In the genomic region with DNA sequence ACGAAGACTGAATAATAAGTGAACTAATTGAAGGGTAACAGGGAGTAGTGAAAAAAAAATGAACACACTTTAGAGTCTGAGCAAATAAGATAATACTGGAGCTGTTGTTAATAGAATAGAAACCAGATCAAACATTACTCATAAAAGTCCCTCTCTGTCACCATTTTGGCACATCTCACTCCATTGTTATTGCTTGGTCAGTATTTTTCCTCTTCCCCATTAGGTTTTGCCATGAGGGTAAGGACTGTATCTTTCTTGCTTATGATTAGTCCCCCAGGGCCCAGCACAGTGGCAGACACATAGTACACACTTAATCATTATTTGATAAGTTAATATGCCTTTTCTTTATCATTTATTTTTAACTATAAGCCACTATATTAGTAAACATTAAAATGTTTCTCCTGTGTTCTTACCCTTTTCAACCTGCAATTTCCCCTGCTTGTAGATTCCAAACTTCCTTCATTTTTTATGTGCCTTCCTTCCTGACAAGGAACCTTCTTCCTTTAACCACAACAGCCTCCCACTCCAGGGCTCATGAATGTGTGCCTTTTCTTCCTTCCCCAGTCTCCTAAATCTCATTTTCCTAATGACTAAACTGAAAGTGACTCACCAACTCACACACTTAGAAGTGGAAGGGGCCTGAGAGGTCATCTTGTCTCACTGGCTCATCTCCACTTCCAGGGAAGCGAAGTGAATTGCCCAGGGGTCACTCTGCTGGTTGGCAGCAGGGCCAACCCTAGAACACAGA, we compare ENCODE assay signal across 11 cellular contexts.
DNase-seq lines count a peak whose midpoint lies in the region; ATAC-seq and TF ChIP-seq lines count a peak whose summit lies in the region.
"Had no signal": no experiment of that assay in that cellular context is flagged by ENCODE, and none has a peak within 500 bp of the region (broad histone marks: within the 10 kb centered on the region; RNA-seq: fewer than 3 reads in every experiment).

No MANE protein-coding gene starts in this region.

- H3K4me1 Mint-ChIP-seq in WTC11: peaks cover 4% of the 10 kb centered on the region; the same call in 1 of the 2 replicates
- H3K4me1 Mint-ChIP-seq in activated CD8-positive, alpha-beta T cell treated with anti-CD3 and anti-CD28 coated beads, Interleukin-2, amount 10 ng/mL, durations not matched to agents 7 days and 5 days (ENCODE audit: low read depth): no peaks in the 10 kb centered on the region

- DNase-seq in right cardiac atrium (no peak), Right ventricle myocardium inferior (ENCODE audit: missing footprints) (no peak), WTC11 (ENCODE audit: low spot score) (no peak), foreskin keratinocyte (peak in 1 of 2 donors; percentile 59), upper lobe of right lung (no peak), ascending aorta (ENCODE audit: low spot score in 2 of 2) (no peak), retina (no peak)
- no peak for DNase-seq in activated CD8-positive, alpha-beta T cell treated with anti-CD3 and anti-CD28 coated beads, Interleukin-2, amount 10 ng/mL, durations not matched to agents 7 days and 5 days
- DNase-seq: CD8-positive, alpha-beta T cell; NCI-H2029; stimulated activated CD4-positive, alpha-beta T cell treated with anti-CD3 and anti-CD28 coated beads, Interleukin-4, amount 100 ng/mL, for 24 hours had no signal

- H3K36me3 ChIP-seq in upper lobe of right lung (no peaks in the 10 kb centered on the region), ascending aorta (no peaks in the 10 kb centered on the region)

- H3K9me3 ChIP-seq in right cardiac atrium (ENCODE audit: control insufficient read depth, low read length): no peaks in the 10 kb centered on the region
- no peaks in the 10 kb centered on the region for H3K9me3 ChIP-seq in upper lobe of right lung
- H3K9me3 ChIP-seq in ascending aorta: no peaks in the 10 kb centered on the region

- POLR2A ChIA-PET in WTC11 (lab: Charles Lee): no interaction called here
- POLR2A ChIA-PET in activated CD8-positive, alpha-beta T cell treated with anti-CD3 and anti-CD28 coated beads, Interleukin-2, amount 10 ng/mL, durations not matched to agents 7 days and 5 days (lab: Charles Lee): no interaction called here

- H3K4me1 ChIP-seq in right cardiac atrium (ENCODE audit: control insufficient read depth, insufficient read depth, low read length) (no peaks in the 10 kb centered on the region), foreskin keratinocyte (peaks cover 14% of the 10 kb centered on the region), upper lobe of right lung (peaks cover 7% of the 10 kb centered on the region), ascending aorta (no peaks in the 10 kb centered on the region)

- no peaks in the 10 kb centered on the region for H3K27me3 Mint-ChIP-seq in WTC11 (ENCODE audit: low read depth)
- H3K27me3 Mint-ChIP-seq in activated CD8-positive, alpha-beta T cell treated with anti-CD3 and anti-CD28 coated beads, Interleukin-2, amount 10 ng/mL, durations not matched to agents 7 days and 5 days (ENCODE audit: low read depth): no peaks in the 10 kb centered on the region

- peak overlapping the region; percentile 79 for H3K27ac Mint-ChIP-seq in WTC11
- no peak overlapping the region for H3K27ac Mint-ChIP-seq in activated CD8-positive, alpha-beta T cell treated with anti-CD3 and anti-CD28 coated beads, Interleukin-2, amount 10 ng/mL, durations not matched to agents 7 days and 5 days
- H3K27ac Mint-ChIP-seq: CD8-positive, alpha-beta T cell had no signal

- TF ChIP-seq CTCF in WTC11 (IDR thresholded peaks at IDR 0.05): no peak
- TF ChIP-seq CTCF in foreskin keratinocyte (conservative IDR thresholded peaks at IDR 0.05): no peak
- no peak for TF ChIP-seq CTCF in upper lobe of right lung (IDR thresholded peaks at IDR 0.05)
- no peak for TF ChIP-seq CTCF in ascending aorta (IDR thresholded peaks at IDR 0.05)

- CTCF ChIA-PET in WTC11 (lab: Charles Lee): no interaction called here
- CTCF ChIA-PET in activated CD8-positive, alpha-beta T cell treated with anti-CD3 and anti-CD28 coated beads, Interleukin-2, amount 10 ng/mL, durations not matched to agents 7 days and 5 days (lab: Charles Lee): no interaction called here

- 74% methylated on average over 2 of the region's 2 CpGs for WGBS in right cardiac atrium

- peaks cover 5% of the 10 kb centered on the region; the same call in 1 of the 2 replicates for H3K9me3 Mint-ChIP-seq in WTC11
- H3K9me3 Mint-ChIP-seq in activated CD8-positive, alpha-beta T cell treated with anti-CD3 and anti-CD28 coated beads, Interleukin-2, amount 10 ng/mL, durations not matched to agents 7 days and 5 days (ENCODE audit: insufficient read depth): no peaks in the 10 kb centered on the region
- H3K9me3 Mint-ChIP-seq: CD8-positive, alpha-beta T cell had no signal

- H3K27me3 ChIP-seq in right cardiac atrium (ENCODE audit: control insufficient read depth, insufficient read depth) (no peaks in the 10 kb centered on the region), foreskin keratinocyte (no peaks in the 10 kb centered on the region), upper lobe of right lung (no peaks in the 10 kb centered on the region), ascending aorta (no peaks in the 10 kb centered on the region)

- H3K27ac ChIP-seq in right cardiac atrium (ENCODE audit: low read length) (peak overlapping the region; percentile 43), foreskin keratinocyte (no peak overlapping the region), upper lobe of right lung (peak overlapping the region; percentile 9), ascending aorta (no peak overlapping the region)

- H3K4me3 ChIP-seq in right cardiac atrium (ENCODE audit: low read length) (no peak overlapping the region), upper lobe of right lung (no peak overlapping the region), ascending aorta (no peak overlapping the region)

- ATAC-seq in right cardiac atrium: peak; percentile 16 to 79
- no peak for ATAC-seq in Right ventricle myocardium inferior
- ATAC-seq in WTC11: no peak
- peak; percentile 78 for ATAC-seq in foreskin keratinocyte
- no peak for ATAC-seq in upper lobe of right lung
- no peak for ATAC-seq in activated CD8-positive, alpha-beta T cell treated with anti-CD3 and anti-CD28 coated beads, Interleukin-2, amount 10 ng/mL, durations not matched to agents 7 days and 5 days
- ATAC-seq: CD8-positive, alpha-beta T cell had no signal

- intact Hi-C loops in right cardiac atrium (cut with DNase I) (no loop called here), Right ventricle myocardium inferior (cut with DNase I) (no loop called here), upper lobe of right lung (cut with DNase I) (no loop called here), ascending aorta (cut with DNase I) (no loop called here)

- H3K36me3 Mint-ChIP-seq in WTC11: peaks cover 4% of the 10 kb centered on the region; the same call in 1 of the 2 replicates
- no peaks in the 10 kb centered on the region for H3K36me3 Mint-ChIP-seq in activated CD8-positive, alpha-beta T cell treated with anti-CD3 and anti-CD28 coated beads, Interleukin-2, amount 10 ng/mL, durations not matched to agents 7 days and 5 days (ENCODE audit: low read depth)

- H3K4me3 Mint-ChIP-seq in WTC11: no peak overlapping the region
- no peak overlapping the region for H3K4me3 Mint-ChIP-seq in activated CD8-positive, alpha-beta T cell treated with anti-CD3 and anti-CD28 coated beads, Interleukin-2, amount 10 ng/mL, durations not matched to agents 7 days and 5 days
- H3K4me3 Mint-ChIP-seq: CD8-positive, alpha-beta T cell had no signal

TF ChIP-seq in WTC11, 78 proteins besides CTCF, POLR2A, EP300 and RAD21:
- no peak for TF ChIP-seq HMGA2 (CRISPR knock-in tag; IDR thresholded peaks at IDR 0.05)
- TF ChIP-seq TCF7 (CRISPR knock-in tag; IDR thresholded peaks at IDR 0.05; ENCODE audit: low read depth): no peak
TF ChIP-seq in WTC11: peak in this region for 0.

Comparison
In these comparisons a context has a peak if more than half of its experiments do, and no peak if none do; other contexts are left out.
1. ATAC-seq: peak in right cardiac atrium (2 of 2) and foreskin keratinocyte (single experiment); none in Right ventricle myocardium inferior (single experiment), WTC11 (single experiment), upper lobe of right lung (single experiment) and activated CD8-positive, alpha-beta T cell treated with anti-CD3 and anti-CD28 coated beads, Interleukin-2, amount 10 ng/mL, durations not matched to agents 7 days and 5 days (single experiment).
2. H3K27ac ChIP-seq: peak in right cardiac atrium (single experiment) and upper lobe of right lung (single experiment); none in foreskin keratinocyte (single experiment) and ascending aorta (0 of 2).